In the genomic region with DNA sequence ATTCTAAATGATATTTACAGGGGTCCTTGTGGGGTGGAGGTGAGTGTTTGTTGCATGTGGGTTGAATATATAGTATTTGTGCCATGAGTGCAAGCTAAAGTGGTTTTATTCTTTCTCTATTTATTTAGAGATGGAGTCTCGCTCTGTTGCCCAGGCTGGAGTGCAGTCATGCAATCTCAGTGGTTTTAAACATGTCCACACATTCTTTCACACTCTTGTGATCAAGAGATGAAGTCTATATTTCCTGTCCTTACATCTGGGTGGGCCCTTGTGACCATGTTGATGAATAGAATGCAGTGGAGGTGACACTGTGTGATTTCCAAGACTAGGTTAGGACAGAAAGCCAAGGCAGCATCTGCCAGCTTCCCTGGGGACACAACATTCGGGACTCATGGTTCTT, we compare ENCODE assay signal across 17 cellular contexts.
DNase-seq lines count a peak whose midpoint lies in the region; ATAC-seq and TF ChIP-seq lines count a peak whose summit lies in the region.
"Had no signal": no experiment of that assay in that cellular context is flagged by ENCODE, and none has a peak within 500 bp of the region (broad histone marks: within the 10 kb centered on the region; RNA-seq: fewer than 3 reads in every experiment).

No MANE protein-coding gene starts in this region.

- no peak overlapping the region for H3K4me3 Mint-ChIP-seq in osteocyte (ENCODE audit: unreplicated experiment)
- H3K4me3 Mint-ChIP-seq in activated T-helper 17 cell treated with anti-CD3 and anti-CD28 coated beads, Interleukin-2, amount 50 U/mL, for 72 hours: no peak overlapping the region
- H3K4me3 Mint-ChIP-seq: B cell; CD14-positive monocyte; CD8-positive, alpha-beta T cell; HFFc6 had no signal

- no peaks in the 10 kb centered on the region for H3K36me3 ChIP-seq in BLaER1
- no peaks in the 10 kb centered on the region for H3K36me3 ChIP-seq in esophagus muscularis mucosa
- H3K36me3 ChIP-seq in ascending aorta: no peaks in the 10 kb centered on the region

- H3K4me1 ChIP-seq in BLaER1 (peaks cover 21% of the 10 kb centered on the region), esophagus muscularis mucosa (peaks cover 0 to 12% (median 7%) of the 10 kb centered on the region in 4 donors), ascending aorta (no peaks in the 10 kb centered on the region)

- no peak for TF ChIP-seq POLR2A in esophagus muscularis mucosa (IDR thresholded peaks at IDR 0.05; ENCODE audit: low read depth)

- H3K27me3 ChIP-seq in BLaER1 (no peaks in the 10 kb centered on the region), esophagus muscularis mucosa (no peaks in the 10 kb centered on the region), ascending aorta (no peaks in the 10 kb centered on the region)

- no peak overlapping the region for H3K27ac Mint-ChIP-seq in osteocyte (ENCODE audit: unreplicated experiment)
- H3K27ac Mint-ChIP-seq in activated T-helper 17 cell treated with anti-CD3 and anti-CD28 coated beads, Interleukin-2, amount 50 U/mL, for 72 hours: no peak overlapping the region
- H3K27ac Mint-ChIP-seq: B cell; CD14-positive monocyte; CD8-positive, alpha-beta T cell; HFFc6 had no signal

- intact Hi-C loops in esophagus muscularis mucosa (cut with DNase I) (no loop called here), left cardiac atrium (cut with DNase I) (no loop called here), ascending aorta (cut with DNase I) (no loop called here)

- H3K4me1 Mint-ChIP-seq in osteocyte (ENCODE audit: unreplicated experiment): no peaks in the 10 kb centered on the region
- no peaks in the 10 kb centered on the region for H3K4me1 Mint-ChIP-seq in activated T-helper 17 cell treated with anti-CD3 and anti-CD28 coated beads, Interleukin-2, amount 50 U/mL, for 72 hours
- H3K4me1 Mint-ChIP-seq: B cell, CD14-positive monocyte had no signal

- WGBS in esophagus muscularis mucosa: 67% methylated on average over 2 of the region's 2 CpGs

- no peak for TF ChIP-seq EP300 in esophagus muscularis mucosa (IDR thresholded peaks at IDR 0.05)

- peak overlapping the region; percentile 74 for H3K4me2 ChIP-seq in BLaER1

- H3K9me3 Mint-ChIP-seq in osteocyte (ENCODE audit: unreplicated experiment): peaks cover 19% of the 10 kb centered on the region
- peaks cover 18% of the 10 kb centered on the region for H3K9me3 Mint-ChIP-seq in activated T-helper 17 cell treated with anti-CD3 and anti-CD28 coated beads, Interleukin-2, amount 50 U/mL, for 72 hours

- TF ChIP-seq CTCF in esophagus muscularis mucosa (IDR thresholded peaks at IDR 0.05) (no peak), osteocyte (IDR thresholded peaks at IDR 0.05) (no peak), ascending aorta (IDR thresholded peaks at IDR 0.05) (no peak)

- DNase-seq in HK-2 (ENCODE audit: unreplicated experiment) (peak; percentile 3), esophagus muscularis mucosa (ENCODE audit: extremely low spot score) (peak; percentile 31), osteocyte (ENCODE audit: extremely low spot score, unreplicated experiment) (peak; percentile 4), left cardiac atrium (no peak), ascending aorta (ENCODE audit: low spot score in 2 of 2) (no peak)
- DNase-seq in activated effector memory CD4-positive, alpha-beta T cell treated with anti-CD3 and anti-CD28 coated beads, Interleukin-2, amount 50 U/mL, for 16 hours: no peak
- DNase-seq: CD8-positive, alpha-beta T cell; COR-L47; DND-41; GDM1; HCEC 1CT; HFFc6 had no signal

- no peaks in the 10 kb centered on the region for H3K36me3 Mint-ChIP-seq in osteocyte (ENCODE audit: unreplicated experiment)
- H3K36me3 Mint-ChIP-seq in activated T-helper 17 cell treated with anti-CD3 and anti-CD28 coated beads, Interleukin-2, amount 50 U/mL, for 72 hours (ENCODE audit: low read depth): no peaks in the 10 kb centered on the region
- H3K36me3 Mint-ChIP-seq: CD14-positive monocyte; CD8-positive, alpha-beta T cell had no signal

- H3K27me3 Mint-ChIP-seq in osteocyte (ENCODE audit: unreplicated experiment): no peaks in the 10 kb centered on the region
- peaks cover 9% of the 10 kb centered on the region for H3K27me3 Mint-ChIP-seq in activated T-helper 17 cell treated with anti-CD3 and anti-CD28 coated beads, Interleukin-2, amount 50 U/mL, for 72 hours

- no peak overlapping the region for H3K4me3 ChIP-seq in BLaER1
- H3K4me3 ChIP-seq in esophagus muscularis mucosa: no peak overlapping the region
- no peak overlapping the region for H3K4me3 ChIP-seq in ascending aorta

- no peaks in the 10 kb centered on the region for H4K20me1 ChIP-seq in BLaER1

- peaks cover 19% of the 10 kb centered on the region for H3K9me3 ChIP-seq in BLaER1
- peaks cover 0 to 5% (median 0%) of the 10 kb centered on the region in 4 donors for H3K9me3 ChIP-seq in esophagus muscularis mucosa
- H3K9me3 ChIP-seq in ascending aorta: no peaks in the 10 kb centered on the region

- H3K9ac ChIP-seq in BLaER1: no peak overlapping the region

- no peak for ATAC-seq in left cardiac atrium
- ATAC-seq in activated T-helper 17 cell treated with anti-CD3 and anti-CD28 coated beads, Interleukin-2, amount 50 U/mL, for 72 hours (replicated peaks): no peak
- ATAC-seq: CD8-positive, alpha-beta T cell had no signal

- H3K27ac ChIP-seq in BLaER1 (no peak overlapping the region), esophagus muscularis mucosa (replicated peaks in 1 of 4) (no peak overlapping the region), ascending aorta (no peak overlapping the region)
- H3K27ac ChIP-seq: HL-60 had no signal

Comparison
In these comparisons a context has a peak if more than half of its experiments do, and no peak if none do; other contexts are left out.
1. DNase-seq: peak in HK-2 (single experiment), esophagus muscularis mucosa (single experiment) and osteocyte (single experiment); none in left cardiac atrium (single experiment), activated effector memory CD4-positive, alpha-beta T cell treated with anti-CD3 and anti-CD28 coated beads, Interleukin-2, amount 50 U/mL, for 16 hours (single experiment) and ascending aorta (0 of 2).